Comparison of ENCODE assay signal across 9 cellular contexts in genomic region chr1:58047265-58047858, GRCh38.
DNase-seq lines count a peak whose midpoint lies in the region; ATAC-seq and TF ChIP-seq lines count a peak whose summit lies in the region.
"Had no signal": no experiment of that assay in that cellular context is flagged by ENCODE, and none has a peak within 500 bp of the region (broad histone marks: within the 10 kb centered on the region; RNA-seq: fewer than 3 reads in every experiment).

No MANE protein-coding gene starts in this region.

- H3K4me1 Mint-ChIP-seq in natural killer cell (no peaks in the 10 kb centered on the region), T-helper 17 cell (no peaks in the 10 kb centered on the region)
- peaks cover 0 to 3% of the 10 kb centered on the region in 2 donors for H3K4me1 Mint-ChIP-seq in natural killer cell treated with Interleukin-12 subunit alpha and Interleukin-12 subunit beta and Interleukin-15 and Interleukin-18, amount 100 ng/mL, for 72 hours (ENCODE audit: low read depth in 2 of 2)
- H3K4me1 Mint-ChIP-seq: central memory CD8-positive, alpha-beta T cell had no signal

- no peaks in the 10 kb centered on the region for H3K9me3 Mint-ChIP-seq in natural killer cell
- H3K9me3 Mint-ChIP-seq in natural killer cell treated with Interleukin-12 subunit alpha and Interleukin-12 subunit beta and Interleukin-15 and Interleukin-18, amount 100 ng/mL, for 72 hours, result no peaks in the 10 kb centered on the region
- H3K9me3 Mint-ChIP-seq: central memory CD8-positive, alpha-beta T cell had no signal

- DNase-seq in natural killer cell (no peak), T-helper 17 cell (peak in 1 of 3 donors; percentile 5), fibroblast of pulmonary artery (ENCODE audit: low read depth) (peak; percentile 8), MV-4-11 (lab: John Stamatoyannopoulos, UW) (no peak)
- no peak for DNase-seq in natural killer cell treated with Interleukin-12 subunit alpha and Interleukin-12 subunit beta and Interleukin-15 and Interleukin-18, amount 100 ng/mL, for 72 hours (ENCODE audit: low spot score)
- DNase-seq in stimulated activated CD4-positive, alpha-beta T cell treated with anti-CD3 and anti-CD28 coated beads, Interleukin-15, amount 100 ng/mL, for 48 hours (ENCODE audit: low read depth in 2 of 2), result peak; percentile 4 to 16

- H3K36me3 Mint-ChIP-seq in natural killer cell (no peaks in the 10 kb centered on the region), T-helper 17 cell (ENCODE audit: low read depth) (no peaks in the 10 kb centered on the region)
- H3K36me3 Mint-ChIP-seq in natural killer cell treated with Interleukin-12 subunit alpha and Interleukin-12 subunit beta and Interleukin-15 and Interleukin-18, amount 100 ng/mL, for 72 hours, result no peaks in the 10 kb centered on the region

- no peak overlapping the region for H3K27ac Mint-ChIP-seq in natural killer cell
- no peak overlapping the region for H3K27ac Mint-ChIP-seq in natural killer cell treated with Interleukin-12 subunit alpha and Interleukin-12 subunit beta and Interleukin-15 and Interleukin-18, amount 100 ng/mL, for 72 hours
- H3K27ac Mint-ChIP-seq in T-helper 17 cell, result no peak overlapping the region

- no peaks in the 10 kb centered on the region for H3K9me3 ChIP-seq in T-helper 17 cell (ENCODE audit: control insufficient read depth, low read length, poor library complexity, severe bottlenecking)

- intact Hi-C loops in natural killer cell (cut with micrococcal nuclease), result loop anchor here (5.0 kb wide), 1 partner anchor 1215 kb away; no protein-coding TSS in a partner anchor

- H3K27me3 Mint-ChIP-seq in natural killer cell (ENCODE audit: low read depth in 2 of 2), result no peaks in the 10 kb centered on the region
- H3K27me3 Mint-ChIP-seq in natural killer cell treated with Interleukin-12 subunit alpha and Interleukin-12 subunit beta and Interleukin-15 and Interleukin-18, amount 100 ng/mL, for 72 hours, result peaks cover 4 to 7% of the 10 kb centered on the region in 2 donors
- H3K27me3 Mint-ChIP-seq in T-helper 17 cell, result peaks cover 4% of the 10 kb centered on the region

- no peak overlapping the region for H3K4me3 Mint-ChIP-seq in natural killer cell
- H3K4me3 Mint-ChIP-seq in natural killer cell treated with Interleukin-12 subunit alpha and Interleukin-12 subunit beta and Interleukin-15 and Interleukin-18, amount 100 ng/mL, for 72 hours, result no peak overlapping the region
- H3K4me3 Mint-ChIP-seq in T-helper 17 cell, result no peak overlapping the region
- H3K4me3 Mint-ChIP-seq: central memory CD8-positive, alpha-beta T cell had no signal

- TF ChIP-seq CTCF in natural killer cell (IDR thresholded peaks at IDR 0.05) (peak; percentile 43), fibroblast of pulmonary artery (IDR thresholded peaks at IDR 0.05; ENCODE audit: low read length, missing control alignments) (peak; percentile 63)

- no peak overlapping the region for H3K4me3 ChIP-seq in fibroblast of pulmonary artery (replicated peaks; ENCODE audit: low read depth, low read length)

- peak in 1 of 3 donors; percentile 45 for ATAC-seq in natural killer cell
- ATAC-seq in natural killer cell treated with Interleukin-12 subunit alpha and Interleukin-12 subunit beta and Interleukin-15 and Interleukin-18, amount 100 ng/mL, for 72 hours, result no peak
- ATAC-seq in HG03175 (IDR thresholded peaks at IDR 0.05; ENCODE audit: unreplicated experiment), result peak; percentile 71
- ATAC-seq in T-helper 17 cell, result peak; percentile 39
- no peak for ATAC-seq in GM19463 (IDR thresholded peaks at IDR 0.05; ENCODE audit: unreplicated experiment)

Comparison
In these comparisons a context has a peak if more than half of its experiments do, and no peak if none do; other contexts are left out.
1. ATAC-seq: peak in HG03175 (single experiment) and T-helper 17 cell (single experiment); none in natural killer cell treated with Interleukin-12 subunit alpha and Interleukin-12 subunit beta and Interleukin-15 and Interleukin-18, amount 100 ng/mL, for 72 hours (0 of 2) and GM19463 (single experiment).
2. DNase-seq: peak in fibroblast of pulmonary artery (single experiment) and stimulated activated CD4-positive, alpha-beta T cell treated with anti-CD3 and anti-CD28 coated beads, Interleukin-15, amount 100 ng/mL, for 48 hours (2 of 2); none in natural killer cell (single experiment), natural killer cell treated with Interleukin-12 subunit alpha and Interleukin-12 subunit beta and Interleukin-15 and Interleukin-18, amount 100 ng/mL, for 72 hours (single experiment) and MV-4-11 (single experiment).